ENCODE assay signal across 1 cellular context in genomic region chr12:32399373-32400113, GRCh38.
A peak's percentile ranks its signal among the peaks of the same experiment; 100 is the strongest.
TF ChIP-seq lines count a peak whose summit lies in the region.

Gene FGD4, plus strand, starts transcription at chr12:32399558.

TF ChIP-seq in HEK293, 187 proteins besides CTCF, POLR2A, EP300 and RAD21 (continued from another document and continues in another):
- TF ChIP-seq ZNF398 (tag by site-specific recombination; IDR thresholded peaks at IDR 0.05) (peak; percentile 73), ZNF132 (tag by site-specific recombination; IDR thresholded peaks at IDR 0.05; ENCODE audit: borderline replicate concordance) (no peak), ZNF223 (tag by site-specific recombination; IDR thresholded peaks at IDR 0.05) (0 out of 2 replicates have a peak, but pooled peaks have one; percentile 43), ZNF561 (tag by site-specific recombination; IDR thresholded peaks at IDR 0.05; ENCODE audit: borderline replicate concordance) (peak; percentile 99), ZNF146 (tag by site-specific recombination; IDR thresholded peaks at IDR 0.05) (no peak; the same call in 1 of the 2 replicates), HIC1 (tag by site-specific recombination; IDR thresholded peaks at IDR 0.05) (peak; percentile 82), ZNF830 (tag by site-specific recombination; IDR thresholded peaks at IDR 0.05; ENCODE audit: low read depth) (no peak), ZBTB49 (tag by site-specific recombination; IDR thresholded peaks at IDR 0.05; ENCODE audit: low read depth) (no peak), ZNF558 (tag by site-specific recombination; IDR thresholded peaks at IDR 0.05) (no peak), ZNF184 (tag by site-specific recombination; IDR thresholded peaks at IDR 0.05) (no peak), ZNF513 (tag by site-specific recombination; IDR thresholded peaks at IDR 0.05) (peak; percentile 56), ZBTB20 (tag by site-specific recombination; IDR thresholded peaks at IDR 0.05) (peak; percentile 95), ZBTB7A (tag by site-specific recombination; IDR thresholded peaks at IDR 0.05; ENCODE audit: low read depth) (0 out of 2 replicates have a peak, but pooled peaks have one; percentile 51), ZNF48 (tag by site-specific recombination; IDR thresholded peaks at IDR 0.05) (no peak), ZNF311 (tag by site-specific recombination; IDR thresholded peaks at IDR 0.05; ENCODE audit: borderline replicate concordance) (no peak), ZNF449 (tag by site-specific recombination; IDR thresholded peaks at IDR 0.05) (peak; percentile 34; the same call in 1 of the 2 replicates), GLI4 (tag by site-specific recombination; IDR thresholded peaks at IDR 0.05) (0 out of 2 replicates have a peak, but pooled peaks have one; percentile 12), ZNF302 (tag by site-specific recombination; IDR thresholded peaks at IDR 0.05; ENCODE audit: low read depth) (no peak), MZF1 (tag by site-specific recombination; IDR thresholded peaks at IDR 0.05; ENCODE audit: borderline replicate concordance) (peak; percentile 65), ZNF37A (tag by site-specific recombination; IDR thresholded peaks at IDR 0.05) (no peak), MEIS1 (CRISPR knock-in tag; IDR thresholded peaks at IDR 0.05; ENCODE audit: borderline replicate concordance) (no peak), ZNF560 (tag by site-specific recombination; IDR thresholded peaks at IDR 0.05; ENCODE audit: borderline replicate concordance) (no peak), HOXA7 (CRISPR knock-in tag; IDR thresholded peaks at IDR 0.05; ENCODE audit: borderline replicate concordance) (no peak), ZNF664 (tag by site-specific recombination; IDR thresholded peaks at IDR 0.05) (no peak), HOXC10 (CRISPR knock-in tag; IDR thresholded peaks at IDR 0.05) (no peak), SCRT1 (tag by site-specific recombination; IDR thresholded peaks at IDR 0.05; ENCODE audit: borderline replicate concordance) (0 out of 2 replicates have a peak, but pooled peaks have one; percentile 20), KLF17 (tag by site-specific recombination; IDR thresholded peaks at IDR 0.05) (peak; percentile 88), ZNF354C (tag by site-specific recombination; IDR thresholded peaks at IDR 0.05; ENCODE audit: borderline replicate concordance, low read depth) (no peak), ZNF530 (tag by site-specific recombination; IDR thresholded peaks at IDR 0.05; ENCODE audit: low read depth) (no peak), WT1 (tag by site-specific recombination; IDR thresholded peaks at IDR 0.05) (no peak), ZFP37 (tag by site-specific recombination; IDR thresholded peaks at IDR 0.05) (peak; percentile 91), GLI2 (tag by site-specific recombination; IDR thresholded peaks at IDR 0.05; ENCODE audit: borderline replicate concordance, low read depth) (no peak), ZNF426 (tag by site-specific recombination; IDR thresholded peaks at IDR 0.05) (no peak), ZNF391 (tag by site-specific recombination; IDR thresholded peaks at IDR 0.05; ENCODE audit: borderline replicate concordance, low read depth) (no peak), MYNN (tag by site-specific recombination; IDR thresholded peaks at IDR 0.05; ENCODE audit: borderline replicate concordance) (no peak; the same call in 1 of the 2 replicates), ZNF23 (tag by site-specific recombination; IDR thresholded peaks at IDR 0.05; ENCODE audit: borderline replicate concordance) (no peak), ZSCAN23 (tag by site-specific recombination; IDR thresholded peaks at IDR 0.05) (0 out of 2 replicates have a peak, but pooled peaks have one; percentile 64), ZNF214 (tag by site-specific recombination; IDR thresholded peaks at IDR 0.05; ENCODE audit: borderline replicate concordance) (no peak), ZNF16 (tag by site-specific recombination; IDR thresholded peaks at IDR 0.05; ENCODE audit: low read depth) (no peak), ZBTB11 (tag by site-specific recombination; conservative IDR thresholded peaks at IDR 0.05; ENCODE audit: low read depth) (peak; percentile 73), ZFP69B (tag by site-specific recombination; IDR thresholded peaks at IDR 0.05) (peak; percentile 47; the same call in 1 of the 2 replicates), ZNF341 (tag by site-specific recombination; IDR thresholded peaks at IDR 0.05; ENCODE audit: low read depth) (peak; percentile 76), ZNF501 (tag by site-specific recombination; IDR thresholded peaks at IDR 0.05) (peak; percentile 94), ZNF26 (tag by site-specific recombination; IDR thresholded peaks at IDR 0.05) (no peak), YY2 (tag by site-specific recombination; IDR thresholded peaks at IDR 0.05) (no peak), OSR2 (tag by site-specific recombination; IDR thresholded peaks at IDR 0.05) (peak; percentile 98), ZIC2 (tag by site-specific recombination; IDR thresholded peaks at IDR 0.05) (peak; percentile 82), ZNF658 (tag by site-specific recombination; IDR thresholded peaks at IDR 0.05) (no peak), KLF16 (tag by site-specific recombination; IDR thresholded peaks at IDR 0.05) (peak; percentile 87; the same call in 1 of the 2 replicates), ZNF140 (tag by site-specific recombination; IDR thresholded peaks at IDR 0.05) (no peak), ZNF114 (tag by site-specific recombination; IDR thresholded peaks at IDR 0.05) (no peak), ZNF521 (tag by site-specific recombination; IDR thresholded peaks at IDR 0.05) (no peak)
